Comparison of ENCODE assay signal across 1 cellular context in genomic region chr20:2338702-2339101, GRCh38.
TF ChIP-seq lines count a peak whose summit lies in the region.

No MANE protein-coding gene starts in this region.

TF ChIP-seq in K562, 482 proteins besides CTCF, POLR2A, EP300 and RAD21 (continued from another document):
- no peak for TF ChIP-seq CXXC5 (CRISPR knock-in tag; IDR thresholded peaks at IDR 0.05)
TF ChIP-seq in K562: peak in this region for 3.
